Comparison of ENCODE assay signal across 16 cellular contexts in the genomic region with DNA sequence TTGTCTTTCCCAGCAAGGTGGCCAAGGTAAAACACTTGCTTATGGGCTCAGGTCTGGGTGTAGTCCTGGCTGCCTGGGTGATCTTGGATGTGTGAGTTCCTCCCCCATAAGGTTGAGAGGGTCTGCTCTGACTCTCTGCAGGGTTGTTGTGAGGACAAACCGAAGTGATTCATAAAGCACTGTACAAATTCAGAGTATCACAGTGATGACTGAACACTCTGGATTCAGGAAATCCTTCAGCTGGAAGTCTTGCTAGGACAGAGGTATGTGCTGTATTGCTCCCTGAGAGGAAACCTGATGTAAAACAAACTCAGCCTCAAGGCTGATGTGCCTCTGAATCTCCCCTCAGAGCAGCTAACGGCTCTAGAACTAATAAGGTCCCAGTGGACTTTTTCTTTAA.
DNase-seq lines count a peak whose midpoint lies in the region; ATAC-seq, FAIRE-seq and TF ChIP-seq lines count a peak whose summit lies in the region.
"Had no signal": no experiment of that assay in that cellular context is flagged by ENCODE, and none has a peak within 500 bp of the region (broad histone marks: within the 10 kb centered on the region; RNA-seq: fewer than 3 reads in every experiment).

No MANE protein-coding gene starts in this region.

- H3K4me1 Mint-ChIP-seq in activated CD4-positive, alpha-beta T cell treated with anti-CD3 and anti-CD28 coated beads for 36 hours = no peaks in the 10 kb centered on the region

- peak overlapping the region; percentile 21; the same call in 1 of the 3 replicates for H3K4me2 ChIP-seq in A549

- H3K36me3 ChIP-seq in mesodermal cell (ENCODE audit: control insufficient read depth, insufficient read depth, low read length) = no peaks in the 10 kb centered on the region
- H3K36me3 ChIP-seq: gastrocnemius medialis, lower lobe of right lung had no signal

- TF ChIP-seq CTCF in A549 (IDR thresholded peaks at IDR 0.05) (no peak), choroid plexus epithelial cell (conservative IDR thresholded peaks at IDR 0.05; ENCODE audit: low read depth, low read length) (no peak)

- POLR2A ChIA-PET in A549 (lab: Yijun Ruan, JAX) = no interaction called here
- POLR2A ChIA-PET in activated CD4-positive, alpha-beta T cell treated with anti-CD3 and anti-CD28 coated beads for 36 hours (lab: Charles Lee) = no interaction called here

- H3K36me3 Mint-ChIP-seq in activated CD4-positive, alpha-beta T cell treated with anti-CD3 and anti-CD28 coated beads for 36 hours (ENCODE audit: low read depth) = no peaks in the 10 kb centered on the region
- H3K36me3 Mint-ChIP-seq: WTC11 had no signal

- H3K4me3 ChIP-seq in A549 = no peak overlapping the region
- no peak overlapping the region for H3K4me3 ChIP-seq in choroid plexus epithelial cell (ENCODE audit: low read depth, low read length)
- no peak overlapping the region for H3K4me3 ChIP-seq in mesodermal cell (ENCODE audit: extremely low read depth, insufficient read depth, low read length, poor library complexity, severe bottlenecking)
- H3K4me3 ChIP-seq: gastrocnemius medialis, lower lobe of right lung had no signal

- peak; percentile 62 to 74; a peak in 5 of 6 replicates for ATAC-seq in A549
- no peak for ATAC-seq in activated CD4-positive, alpha-beta T cell treated with anti-CD3 and anti-CD28 coated beads for 36 hours
- ATAC-seq: gastrocnemius medialis, lower lobe of right lung, WTC11 had no signal

- TF ChIP-seq POLR2A in A549 (IDR thresholded peaks at IDR 0.05; ENCODE audit: low read length) = no peak

- no peaks in the 10 kb centered on the region for H3K9me3 Mint-ChIP-seq in activated CD4-positive, alpha-beta T cell treated with anti-CD3 and anti-CD28 coated beads for 36 hours (ENCODE audit: low read depth)
- H3K9me3 Mint-ChIP-seq: activated T-cell treated with anti-CD3 and anti-CD28 coated beads, Interleukin-2, amount 50 U/mL, for 24 hours had no signal

- TF ChIP-seq EP300 in A549 (IDR thresholded peaks at IDR 0.05) = no peak

- H3K9me3 ChIP-seq in A549 (no peaks in the 10 kb centered on the region; the same call in 2 of the 3 replicates), mesodermal cell (ENCODE audit: control insufficient read depth, low read length) (no peaks in the 10 kb centered on the region)
- H3K9me3 ChIP-seq: gastrocnemius medialis, lower lobe of right lung had no signal

- H3K27ac ChIP-seq in A549 (no peak overlapping the region), mesodermal cell (ENCODE audit: low read depth, low read length, severe bottlenecking) (peak overlapping the region; percentile 62)
- H3K27ac ChIP-seq: gastrocnemius medialis, lower lobe of right lung had no signal

- 35% methylated on average over 2 of the region's 2 CpGs for WGBS in A549 (ENCODE audit: missing lambda C conversion rate)
- 85 to 94% methylated on average over 2 of the region's 2 CpGs for WGBS in mesodermal cell (ENCODE audit: insufficient coverage in 2 of 2), 2 experiments

- intact Hi-C loops in activated CD4-positive, alpha-beta T cell treated with anti-CD3 and anti-CD28 coated beads for 36 hours (cut with DNase I, micrococcal nuclease) = no loop called here

- H3K27ac Mint-ChIP-seq in activated CD4-positive, alpha-beta T cell treated with anti-CD3 and anti-CD28 coated beads for 36 hours = no peak overlapping the region
- H3K27ac Mint-ChIP-seq: activated T-cell treated with anti-CD3 and anti-CD28 coated beads, Interleukin-2, amount 50 U/mL, for 24 hours; WTC11 had no signal

- no peak overlapping the region for H3K4me3 Mint-ChIP-seq in activated CD4-positive, alpha-beta T cell treated with anti-CD3 and anti-CD28 coated beads for 36 hours
- H3K4me3 Mint-ChIP-seq: activated T-cell treated with anti-CD3 and anti-CD28 coated beads, Interleukin-2, amount 50 U/mL, for 24 hours; WTC11 had no signal

- no peak for TF ChIP-seq RAD21 in A549 (conservative IDR thresholded peaks at IDR 0.05 in 1 of 2, IDR thresholded peaks at IDR 0.05 in 1 of 2)

- DNase-seq in A549 (ENCODE audit: low read depth in 1 of 2, low spot score in 1 of 2) (no peak), HTR-8/SVneo (ENCODE audit: insufficient read length, low spot score) (peak; percentile 15), choroid plexus epithelial cell (ENCODE audit: low read depth) (peak; percentile 91), cortex of kidney (lab: John Stamatoyannopoulos, UW) (no peak), GDM1 (lab: John Stamatoyannopoulos, UW) (no peak), mesenteric fat pad (ENCODE audit: low spot score) (no peak)
- no peak for DNase-seq in activated CD4-positive, alpha-beta T cell treated with anti-CD3 and anti-CD28 coated beads for 36 hours
- DNase-seq: activated T-cell treated with anti-CD3 and anti-CD28 coated beads, Interleukin-2, amount 50 U/mL, for 24 hours; AML-193; gastrocnemius medialis; GF-D8; lower lobe of right lung; NCI-H446 treated with DMSO at 0.1 percent for 48 hours; SIG-M5 had no signal

- H3K27me3 Mint-ChIP-seq in activated CD4-positive, alpha-beta T cell treated with anti-CD3 and anti-CD28 coated beads for 36 hours = no peaks in the 10 kb centered on the region
- H3K27me3 Mint-ChIP-seq: activated T-cell treated with anti-CD3 and anti-CD28 coated beads, Interleukin-2, amount 50 U/mL, for 24 hours had no signal

- no peak for FAIRE-seq in A549 (lab: Jason Lieb, UNC)
- FAIRE-seq in HTR-8/SVneo (lab: Jason Lieb, UNC) = no peak

- H3K4me1 ChIP-seq in A549 (peaks cover 10% of the 10 kb centered on the region; the same call in 1 of the 3 replicates), mesodermal cell (ENCODE audit: control insufficient read depth, insufficient read depth, low read length, poor library complexity, severe bottlenecking) (peaks cover 25% of the 10 kb centered on the region)

- CTCF ChIA-PET in A549 (lab: Yijun Ruan, JAX) = interaction anchor here (1.2 to 1.7 kb wide), 2 partner anchors 24 to 28 kb away, joined by 3 read pairs; no protein-coding TSS in a partner anchor
- CTCF ChIA-PET in activated CD4-positive, alpha-beta T cell treated with anti-CD3 and anti-CD28 coated beads for 36 hours (lab: Charles Lee) = interaction anchor here (0.8 kb wide), 1 partner anchor 43 kb away, joined by 4 read pairs; no protein-coding TSS in a partner anchor

TF ChIP-seq in A549, 52 proteins besides CTCF, POLR2A, EP300 and RAD21:
- TF ChIP-seq SMC3 (IDR thresholded peaks at IDR 0.05) (no peak), CHD2 (IDR thresholded peaks at IDR 0.05; ENCODE audit: low read length, partially characterized antibody) (no peak), EHMT2 (IDR thresholded peaks at IDR 0.05; ENCODE audit: low read depth) (no peak), ZNF302 (CRISPR knock-in tag; IDR thresholded peaks at IDR 0.05) (no peak), FOSL2 (IDR thresholded peaks at IDR 0.05) (no peak), FOSL2 (CRISPR knock-in tag; IDR thresholded peaks at IDR 0.05) (no peak)
- TF ChIP-seq, protein P1, sequence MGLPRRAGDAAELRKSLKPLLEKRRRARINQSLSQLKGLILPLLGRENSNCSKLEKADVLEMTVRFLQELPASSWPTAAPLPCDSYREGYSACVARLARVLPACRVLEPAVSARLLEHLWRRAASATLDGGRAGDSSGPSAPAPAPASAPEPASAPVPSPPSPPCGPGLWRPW (IDR thresholded peaks at IDR 0.05) = no peak
TF ChIP-seq in A549: peak in this region for 0.

Comparison
In these comparisons a context has a peak if more than half of its experiments do, and no peak if none do; other contexts are left out.
1. DNase-seq: peak in HTR-8/SVneo (single experiment) and choroid plexus epithelial cell (single experiment); none in A549 (0 of 2), cortex of kidney (single experiment), activated CD4-positive, alpha-beta T cell treated with anti-CD3 and anti-CD28 coated beads for 36 hours (single experiment), GDM1 (single experiment) and mesenteric fat pad (single experiment).